2 cellular contexts compared by ENCODE assay signal in genomic region chr3:66692108-66692750, GRCh38.
TF ChIP-seq lines count a peak whose summit lies in the region.

No MANE protein-coding gene starts in this region.

TF ChIP-seq in GM23338, 12 proteins besides CTCF, POLR2A, EP300 and RAD21 (continued from another document):
- TF ChIP-seq ZNF462 (CRISPR knock-in tag; IDR thresholded peaks at IDR 0.05) = no peak
- TF ChIP-seq POLR2AphosphoS5 (IDR thresholded peaks at IDR 0.05; ENCODE audit: low read depth) = no peak
- no peak for TF ChIP-seq REST (IDR thresholded peaks at IDR 0.05; ENCODE audit: unreplicated experiment)
- no peak for TF ChIP-seq ZNF331 (CRISPR knock-in tag; IDR thresholded peaks at IDR 0.05; ENCODE audit: low read depth)
- TF ChIP-seq NANOG (IDR thresholded peaks at IDR 0.05; ENCODE audit: borderline replicate concordance) = no peak
- TF ChIP-seq EZH2 (IDR thresholded peaks at IDR 0.05; ENCODE audit: low read depth, unreplicated experiment) = no peak
- no peak for TF ChIP-seq CREB1 (CRISPR knock-in tag; IDR thresholded peaks at IDR 0.05; ENCODE audit: low read depth)
- TF ChIP-seq STAT1 (IDR thresholded peaks at IDR 0.05; ENCODE audit: unreplicated experiment) = no peak
- no peak for TF ChIP-seq EZH2phosphoT487 (IDR thresholded peaks at IDR 0.05; ENCODE audit: unreplicated experiment)
- TF ChIP-seq, protein P1, sequence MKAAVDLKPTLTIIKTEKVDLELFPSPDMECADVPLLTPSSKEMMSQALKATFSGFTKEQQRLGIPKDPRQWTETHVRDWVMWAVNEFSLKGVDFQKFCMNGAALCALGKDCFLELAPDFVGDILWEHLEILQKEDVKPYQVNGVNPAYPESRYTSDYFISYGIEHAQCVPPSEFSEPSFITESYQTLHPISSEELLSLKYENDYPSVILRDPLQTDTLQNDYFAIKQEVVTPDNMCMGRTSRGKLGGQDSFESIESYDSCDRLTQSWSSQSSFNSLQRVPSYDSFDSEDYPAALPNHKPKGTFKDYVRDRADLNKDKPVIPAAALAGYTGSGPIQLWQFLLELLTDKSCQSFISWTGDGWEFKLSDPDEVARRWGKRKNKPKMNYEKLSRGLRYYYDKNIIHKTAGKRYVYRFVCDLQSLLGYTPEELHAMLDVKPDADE (IDR thresholded peaks at IDR 0.05) = no peak

TF ChIP-seq in liver, 16 proteins besides CTCF, POLR2A, EP300 and RAD21 (continued from another document):
- no peak for TF ChIP-seq ATF3 (IDR thresholded peaks at IDR 0.05)
- TF ChIP-seq NR2F2 (IDR thresholded peaks at IDR 0.05) = no peak
- TF ChIP-seq EGR1 (IDR thresholded peaks at IDR 0.05; ENCODE audit: low read depth in 2 of 2) = no peak
- TF ChIP-seq ZBTB33 (IDR thresholded peaks at IDR 0.05) = no peak
- TF ChIP-seq HNF4G (IDR thresholded peaks at IDR 0.05) = no peak
- TF ChIP-seq YY1 (IDR thresholded peaks at IDR 0.05) = peak; percentile 57
- TF ChIP-seq RXRA (IDR thresholded peaks at IDR 0.05) = peak; percentile 31 to 43
- TF ChIP-seq FOXA1 (IDR thresholded peaks at IDR 0.05) = no peak
- TF ChIP-seq TAF1 (conservative IDR thresholded peaks at IDR 0.05) = no peak
- peak; percentile 63 to 65 for TF ChIP-seq HNF4A (conservative IDR thresholded peaks at IDR 0.05)
- no peak for TF ChIP-seq JUND (IDR thresholded peaks at IDR 0.05)
